In genomic region chr7:7861211-7861633, GRCh38 we compare ENCODE assay signal across 9 cellular contexts.
DNase-seq lines count a peak whose midpoint lies in the region; FAIRE-seq and TF ChIP-seq lines count a peak whose summit lies in the region.
"Had no signal": no experiment of that assay in that cellular context is flagged by ENCODE, and none has a peak within 500 bp of the region (broad histone marks: within the 10 kb centered on the region; RNA-seq: fewer than 3 reads in every experiment).

No MANE protein-coding gene starts in this region.

- H3K4me1 ChIP-seq in suprapubic skin: peaks cover 3% of the 10 kb centered on the region

- no peaks in the 10 kb centered on the region for H3K27me3 ChIP-seq in suprapubic skin

- TF ChIP-seq EP300 in suprapubic skin (IDR thresholded peaks at IDR 0.05): no peak

- no peaks in the 10 kb centered on the region for H3K36me3 ChIP-seq in suprapubic skin

- TF ChIP-seq POLR2A in H54 (IDR thresholded peaks at IDR 0.05; ENCODE audit: low read depth, low read length): no peak
- no peak for TF ChIP-seq POLR2A in suprapubic skin (IDR thresholded peaks at IDR 0.05)

- H3K9me3 ChIP-seq in suprapubic skin: no peaks in the 10 kb centered on the region

- H3K27ac ChIP-seq in suprapubic skin: no peak overlapping the region

- DNase-seq in A172 (ENCODE audit: low spot score) (peak; percentile 87), H54 (ENCODE audit: insufficient read length, low spot score) (peak; percentile 44), NCI-H526 treated with DMSO at 0.1 percent for 48 hours (lab: John Stamatoyannopoulos, UW) (peak; percentile 8), fibroblast of the aortic adventitia (ENCODE audit: low read depth) (peak; percentile 60), midbrain (lab: John Stamatoyannopoulos, UW) (no peak), GF-D8 (lab: John Stamatoyannopoulos, UW) (no peak), CD1c-positive myeloid dendritic cell (ENCODE audit: extremely low spot score) (no peak), suprapubic skin (ENCODE audit: low spot score in 2 of 2) (no peak)
- DNase-seq: activated CD8-positive, alpha-beta memory T cell treated with anti-CD3 and anti-CD28 coated beads, Interleukin-2, amount 50 U/mL, for 48 hours had no signal

- WGBS in suprapubic skin: 69% methylated on average over 1 of the region's 1 CpG

- FAIRE-seq in H54 (lab: Jason Lieb, UNC): peak; percentile 100

- TF ChIP-seq CTCF in fibroblast of the aortic adventitia (IDR thresholded peaks at IDR 0.05; ENCODE audit: insufficient read depth, low read length) (no peak), suprapubic skin (IDR thresholded peaks at IDR 0.05) (no peak)

- H3K4me3 ChIP-seq in fibroblast of the aortic adventitia (ENCODE audit: low read depth, low read length): no peak overlapping the region
- no peak overlapping the region for H3K4me3 ChIP-seq in suprapubic skin

Comparison
In these comparisons a context has a peak if more than half of its experiments do, and no peak if none do; other contexts are left out.
1. DNase-seq: peak in A172 (single experiment), H54 (single experiment), NCI-H526 treated with DMSO at 0.1 percent for 48 hours (single experiment) and fibroblast of the aortic adventitia (single experiment); none in midbrain (single experiment), GF-D8 (single experiment), CD1c-positive myeloid dendritic cell (single experiment) and suprapubic skin (0 of 2).